In the genomic region with DNA sequence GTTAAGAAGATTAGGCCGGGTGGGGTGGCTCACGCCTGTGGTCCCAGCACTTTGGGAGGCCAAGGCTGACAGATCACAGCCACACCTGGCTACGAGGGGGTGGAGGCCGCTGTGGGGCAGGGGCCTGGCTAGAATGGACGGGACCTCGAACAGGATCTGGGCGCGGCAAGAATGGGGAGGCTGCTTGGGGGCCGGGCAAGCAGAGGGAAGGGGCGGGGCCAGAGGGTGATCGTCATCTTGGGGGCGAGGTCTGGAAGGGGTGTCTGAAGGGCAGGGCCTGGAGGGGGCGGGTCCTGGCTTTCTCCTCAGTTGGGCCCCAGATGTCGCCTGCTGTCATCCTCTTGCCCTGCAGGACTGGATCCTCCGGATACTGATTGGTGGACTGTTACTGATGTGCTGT, we compare ENCODE assay signal across 1 cellular context.
TF ChIP-seq lines count a peak whose summit lies in the region.

No MANE protein-coding gene starts in this region.

TF ChIP-seq in K562, 482 proteins besides CTCF, POLR2A, EP300 and RAD21:
- no peak for TF ChIP-seq MAFG (tag; conservative IDR thresholded peaks at IDR 0.05)
- no peak for TF ChIP-seq ZNF699 (CRISPR knock-in tag; IDR thresholded peaks at IDR 0.05; ENCODE audit: insufficient replicate concordance)
- TF ChIP-seq NRF1 (conservative IDR thresholded peaks at IDR 0.05 in 1 of 2, IDR thresholded peaks at IDR 0.05 in 1 of 2), result no peak
TF ChIP-seq in K562: peak in this region for 0.
